Comparison of ENCODE assay signal across 24 cellular contexts in genomic region chr11:59659981-59660380, GRCh38. TPM values are rescaled to one million over a fixed set of nuclear protein-coding genes. Genes with fewer than 3 reads are reported as not detected.
DNase-seq lines count a peak whose midpoint lies in the region; ATAC-seq, FAIRE-seq and TF ChIP-seq lines count a peak whose summit lies in the region.
"Had no signal": no experiment of that assay in that cellular context is flagged by ENCODE, and none has a peak within 500 bp of the region (broad histone marks: within the 10 kb centered on the region; RNA-seq: fewer than 3 reads in every experiment).

No MANE protein-coding gene starts in this region.

- TF ChIP-seq POLR2A in endothelial cell of umbilical vein (IDR thresholded peaks at IDR 0.05; ENCODE audit: low read depth, low read length) = no peak
- no peak for TF ChIP-seq POLR2A in GM18505 (IDR thresholded peaks at IDR 0.05; ENCODE audit: borderline replicate concordance, extremely low read depth, insufficient read depth, insufficient read length)

- CTCF ChIA-PET in endothelial cell of umbilical vein (lab: Charles Lee) = interaction anchor here (0.5 kb wide), 1 partner anchor 148 kb away, joined by 4 read pairs; no protein-coding TSS in a partner anchor

- no peaks in the 10 kb centered on the region for H3K9me1 ChIP-seq in endothelial cell of umbilical vein (replicated peaks; ENCODE audit: control insufficient read depth, extremely low read depth, insufficient read depth, low read length)

- H3K4me3 Mint-ChIP-seq in activated naive CD4-positive, alpha-beta T cell treated with anti-CD3 and anti-CD28 coated beads, Interleukin-2, amount 50 U/mL, for 24 hours = no peak overlapping the region
- no peak overlapping the region for H3K4me3 Mint-ChIP-seq in stimulated activated memory B cell treated with anti-CD40 and anti-IgM and Interleukin-4, amounts not matched to agents 10 μg/mL and 1 μg/mL and 100 μg/mL, for 72 hours
- no peak overlapping the region for H3K4me3 Mint-ChIP-seq in immature natural killer cell

- no peak overlapping the region for H3K4me2 ChIP-seq in endothelial cell of umbilical vein (ENCODE audit: insufficient read depth, low read length)

- no TSS peak for BruUV-seq in endothelial cell of umbilical vein (replicated peaks; lab: Mats Ljungman, UMichigan)

- H3K9me3 ChIP-seq in SK-N-MC (ENCODE audit: low read depth, low read length) = no peaks in the 10 kb centered on the region
- no peaks in the 10 kb centered on the region for H3K9me3 ChIP-seq in endothelial cell of umbilical vein (replicated peaks; ENCODE audit: control insufficient read depth, insufficient read depth, low read length)
- H3K9me3 ChIP-seq: pancreas, SJSA1, testis had no signal

- intact Hi-C loops in endothelial cell of umbilical vein (cut with micrococcal nuclease) = loop anchor here (10.0 kb wide), 1 partner anchor 65 kb away; no protein-coding TSS in a partner anchor

- H3K36me3 ChIP-seq in SK-N-MC (ENCODE audit: insufficient read depth, low read length) (peaks cover 95% of the 10 kb centered on the region), endothelial cell of umbilical vein (ENCODE audit: control insufficient read depth in 2 of 2, extremely low read depth in 1 of 2, insufficient read depth in 2 of 2, low read length in 2 of 2) (peaks cover 29 to 35% of the 10 kb centered on the region in 2 experiments)

- TF ChIP-seq CTCF in endothelial cell of umbilical vein (IDR thresholded peaks at IDR 0.05; ENCODE audit: extremely low read depth in 1 of 2, insufficient read depth in 1 of 2, low read depth in 1 of 2, low read length in 2 of 2) = no peak

- H3K9me3 Mint-ChIP-seq in activated naive CD4-positive, alpha-beta T cell treated with anti-CD3 and anti-CD28 coated beads, Interleukin-2, amount 50 U/mL, for 24 hours = no peaks in the 10 kb centered on the region
- no peaks in the 10 kb centered on the region for H3K9me3 Mint-ChIP-seq in activated naive CD4-positive, alpha-beta T cell treated with anti-CD3 and anti-CD28 coated beads, Interleukin-2, amount 50 U/mL, for 72 hours
- no peaks in the 10 kb centered on the region for H3K9me3 Mint-ChIP-seq in stimulated activated memory B cell treated with anti-CD40 and anti-IgM and Interleukin-4, amounts not matched to agents 10 μg/mL and 1 μg/mL and 100 μg/mL, for 72 hours
- H3K9me3 Mint-ChIP-seq in immature natural killer cell = no peaks in the 10 kb centered on the region
- H3K9me3 Mint-ChIP-seq: activated T-helper 2 cell treated with anti-CD3 and anti-CD28 coated beads, Interferon-gamma antibody, Interleukin-2, Interleukin-4, amounts not matched to agents 10 μg/mL and 5 μg/mL and 100 μg/mL, durations not matched to agents 14 hours and 24 hours and 36 hours had no signal

- peaks cover 31% of the 10 kb centered on the region for H3K4me1 Mint-ChIP-seq in activated naive CD4-positive, alpha-beta T cell treated with anti-CD3 and anti-CD28 coated beads, Interleukin-2, amount 50 U/mL, for 24 hours
- H3K4me1 Mint-ChIP-seq in stimulated activated memory B cell treated with anti-CD40 and anti-IgM and Interleukin-4, amounts not matched to agents 10 μg/mL and 1 μg/mL and 100 μg/mL, for 72 hours = peaks cover 28% of the 10 kb centered on the region
- H3K4me1 Mint-ChIP-seq in immature natural killer cell = peaks cover 15 to 43% of the 10 kb centered on the region in 2 donors

- dilution Hi-C loops in endothelial cell of umbilical vein (cut with MboI; ENCODE audit: extremely low pct_ligation_motif_present, low sequenced_read_pairs) = no loop called here

- H3K27ac ChIP-seq in SK-N-MC (peak overlapping the region; percentile 84), endothelial cell of umbilical vein (ENCODE audit: insufficient read depth, low read depth, low read length) (no peak overlapping the region)
- H3K27ac ChIP-seq: pancreas, SJSA1, testis had no signal

- POLR2A ChIA-PET in endothelial cell of umbilical vein (lab: Charles Lee) = no interaction called here

- no peaks in the 10 kb centered on the region for H3K27me3 ChIP-seq in endothelial cell of umbilical vein (ENCODE audit: control insufficient read depth in 2 of 2, insufficient read depth in 2 of 2, low read length in 2 of 2)
- H3K27me3 ChIP-seq: pancreas, SJSA1, testis had no signal

- no peak overlapping the region for H2AFZ ChIP-seq in endothelial cell of umbilical vein (ENCODE audit: low read depth, low read length)

- peak overlapping the region; percentile 2 for H3K27ac Mint-ChIP-seq in activated naive CD4-positive, alpha-beta T cell treated with anti-CD3 and anti-CD28 coated beads, Interleukin-2, amount 50 U/mL, for 24 hours
- peak overlapping the region in 1 of 2 donors; percentile 61 for H3K27ac Mint-ChIP-seq in activated naive CD4-positive, alpha-beta T cell treated with anti-CD3 and anti-CD28 coated beads, Interleukin-2, amount 50 U/mL, for 72 hours
- peak overlapping the region; percentile 21 for H3K27ac Mint-ChIP-seq in stimulated activated memory B cell treated with anti-CD40 and anti-IgM and Interleukin-4, amounts not matched to agents 10 μg/mL and 1 μg/mL and 100 μg/mL, for 72 hours
- peak overlapping the region in 3 of 6 donors; percentile 6 to 26 (median 20) for H3K27ac Mint-ChIP-seq in immature natural killer cell

- peaks cover 9% of the 10 kb centered on the region for H3K4me1 ChIP-seq in endothelial cell of umbilical vein (ENCODE audit: control insufficient read depth, extremely low read depth, insufficient read depth, low read length)
- H3K4me1 ChIP-seq: pancreas, SJSA1, testis had no signal

- H3K27me3 Mint-ChIP-seq in activated naive CD4-positive, alpha-beta T cell treated with anti-CD3 and anti-CD28 coated beads, Interleukin-2, amount 50 U/mL, for 24 hours = no peaks in the 10 kb centered on the region
- H3K27me3 Mint-ChIP-seq in stimulated activated memory B cell treated with anti-CD40 and anti-IgM and Interleukin-4, amounts not matched to agents 10 μg/mL and 1 μg/mL and 100 μg/mL, for 72 hours = no peaks in the 10 kb centered on the region
- peaks cover 0 to 2% (median 1%) of the 10 kb centered on the region in 3 donors for H3K27me3 Mint-ChIP-seq in immature natural killer cell (ENCODE audit: low read depth in 3 of 3)

- peak overlapping the region; percentile 39; the same call in 1 of the 2 replicates for H3K4me3 ChIP-seq in SK-N-MC
- no peak overlapping the region for H3K4me3 ChIP-seq in endothelial cell of umbilical vein (replicated peaks in 1 of 3; ENCODE audit: insufficient read depth in 1 of 3, low read depth in 1 of 3, low read length in 3 of 3)
- H3K4me3 ChIP-seq: pancreas, SJSA1, testis had no signal

- peaks cover 5% of the 10 kb centered on the region for H4K20me1 ChIP-seq in endothelial cell of umbilical vein (replicated peaks; ENCODE audit: control insufficient read depth, extremely low read depth, insufficient read depth, low read length)

- peaks cover 19% of the 10 kb centered on the region for H3K36me3 Mint-ChIP-seq in activated naive CD4-positive, alpha-beta T cell treated with anti-CD3 and anti-CD28 coated beads, Interleukin-2, amount 50 U/mL, for 24 hours
- H3K36me3 Mint-ChIP-seq in activated naive CD4-positive, alpha-beta T cell treated with anti-CD3 and anti-CD28 coated beads, Interleukin-2, amount 50 U/mL, for 72 hours = peaks cover 16 to 18% of the 10 kb centered on the region in 2 donors
- H3K36me3 Mint-ChIP-seq in stimulated activated memory B cell treated with anti-CD40 and anti-IgM and Interleukin-4, amounts not matched to agents 10 μg/mL and 1 μg/mL and 100 μg/mL, for 72 hours = peaks cover 46% of the 10 kb centered on the region
- peaks cover 19 to 38% (median 27%) of the 10 kb centered on the region in 3 donors for H3K36me3 Mint-ChIP-seq in immature natural killer cell

- H3K79me2 ChIP-seq in endothelial cell of umbilical vein (ENCODE audit: control insufficient read depth, insufficient read depth, low read length) = peaks cover 33% of the 10 kb centered on the region

- no peak for ATAC-seq in activated naive CD4-positive, alpha-beta T cell treated with anti-CD3 and anti-CD28 coated beads, Interleukin-2, amount 50 U/mL, for 72 hours
- ATAC-seq in stimulated activated memory B cell treated with anti-CD40 and anti-IgM and Interleukin-4, amounts not matched to agents 10 μg/mL and 1 μg/mL and 100 μg/mL, for 72 hours = no peak
- ATAC-seq in GM18505 (IDR thresholded peaks at IDR 0.05; ENCODE audit: unreplicated experiment) (no peak), GM21515 (IDR thresholded peaks at IDR 0.05; ENCODE audit: unreplicated experiment) (no peak)
- ATAC-seq: left cardiac atrium had no signal

- no peak for DNase-seq in activated naive CD4-positive, alpha-beta T cell treated with anti-CD3 and anti-CD28 coated beads, Interleukin-2, amount 50 U/mL, for 72 hours (ENCODE audit: low spot score in 2 of 2)
- DNase-seq in SK-N-MC (ENCODE audit: low read depth, low spot score) (peak; percentile 37), endothelial cell of umbilical vein (ENCODE audit: low read depth, low spot score) (peak; percentile 6), immature natural killer cell (no peak)
- DNase-seq: activated CD4-positive, alpha-beta T cell treated with anti-CD3 and anti-CD28 coated beads, Interleukin-2, amount 50 U/mL, for 4 hours; aorta; Calu3; GF-D8; left cardiac atrium; MM.1S; NCI-H2081 treated with DMSO at 0.1 percent for 48 hours; NCI-H524; OCI-M1; pancreas; stimulated activated CD4-positive, alpha-beta T cell treated with anti-CD3 and anti-CD28 coated beads, Interleukin-4, amount 100 ng/mL, for 4 hours; stimulated activated CD8-positive, alpha-beta memory T cell treated with anti-CD3 and anti-CD28 coated beads, Interleukin-4, amount 100 ng/mL, for 48 hours; testis had no signal

- H3K9ac ChIP-seq in SK-N-MC (ENCODE audit: insufficient read length) (no peak overlapping the region), endothelial cell of umbilical vein (replicated peaks; ENCODE audit: extremely low read depth, insufficient read depth, low read length) (no peak overlapping the region)

- no peak for FAIRE-seq in endothelial cell of umbilical vein (lab: Jason Lieb, UNC)
- FAIRE-seq: pancreas had no signal

RNA-seq across cellular contexts. Expression of gene PATL1, which starts 8.9 kb away (rescaled TPM):
- 10 to 100 TPM; 72.3 to 88.0 TPM for total RNA-seq in activated naive CD4-positive, alpha-beta T cell treated with anti-CD3 and anti-CD28 coated beads, Interleukin-2, amount 50 U/mL, for 72 hours
- 33.1 and 38.8 TPM in 2 replicates for total RNA-seq in endothelial cell of umbilical vein
- polyA plus RNA-seq in endothelial cell of umbilical vein (33.7 TPM in 2 replicates), immature natural killer cell (1 to 10 TPM; 2.2 to 6.2 (median 2.4) TPM)
- 32.5 and 32.8 TPM in 2 replicates for polyA plus RNA-seq in endothelial cell of umbilical vein (2011; cell fraction: cytosol; rRNA removed)
- 29.2 and 35.6 TPM in 2 replicates for polyA plus RNA-seq in endothelial cell of umbilical vein (2011; cell fraction: nucleus; rRNA removed)
- 26.7 and 30.9 TPM in 2 replicates for polyA plus RNA-seq in endothelial cell of umbilical vein (2012)
- 30.1 and 34.5 TPM in 2 replicates for polyA minus RNA-seq in endothelial cell of umbilical vein
- polyA minus RNA-seq in endothelial cell of umbilical vein (2011; cell fraction: cytosol; rRNA and poly(A)+ RNA removed) = 13.0 TPM
- 12.8 and 25.5 TPM in 2 replicates for polyA minus RNA-seq in endothelial cell of umbilical vein (2011; cell fraction: nucleus; rRNA and poly(A)+ RNA removed)

RNA-seq across cellular contexts. Expression of gene OSBP, which starts 44.4 kb away (rescaled TPM):
- 10 to 100 TPM; 40.1 to 50.9 TPM for total RNA-seq in activated naive CD4-positive, alpha-beta T cell treated with anti-CD3 and anti-CD28 coated beads, Interleukin-2, amount 50 U/mL, for 72 hours
- 37.5 and 37.9 TPM in 2 replicates for total RNA-seq in endothelial cell of umbilical vein
- polyA plus RNA-seq in endothelial cell of umbilical vein = 10.9 and 14.2 TPM in 2 replicates
- polyA plus RNA-seq in endothelial cell of umbilical vein (2011; cell fraction: cytosol; rRNA removed) = 17.2 and 18.1 TPM in 2 replicates
- 37.5 and 42.5 TPM in 2 replicates for polyA plus RNA-seq in endothelial cell of umbilical vein (2011; cell fraction: nucleus; rRNA removed)
- polyA plus RNA-seq in endothelial cell of umbilical vein (2012) = 34.5 and 38.5 TPM in 2 replicates
- polyA minus RNA-seq in endothelial cell of umbilical vein = 29.9 and 31.6 TPM in 2 replicates
- 18.4 TPM for polyA minus RNA-seq in endothelial cell of umbilical vein (2011; cell fraction: cytosol; rRNA and poly(A)+ RNA removed)
- 26.0 and 43.4 TPM in 2 replicates for polyA minus RNA-seq in endothelial cell of umbilical vein (2011; cell fraction: nucleus; rRNA and poly(A)+ RNA removed)
- 10 to 100 TPM; 14.7 to 22.2 (median 19.0) TPM for polyA plus RNA-seq in immature natural killer cell

RNA-seq across cellular contexts. Expression of gene OR10V1, which starts 53.7 kb away (rescaled TPM):
- not detected for total RNA-seq in activated naive CD4-positive, alpha-beta T cell treated with anti-CD3 and anti-CD28 coated beads, Interleukin-2, amount 50 U/mL, for 72 hours
- total RNA-seq in endothelial cell of umbilical vein = not detected in 2 replicates
- polyA plus RNA-seq in endothelial cell of umbilical vein (not detected in 2 replicates), immature natural killer cell (not detected)
- not detected in 2 replicates for polyA plus RNA-seq in endothelial cell of umbilical vein (2011; cell fraction: cytosol; rRNA removed)
- not detected in 2 replicates for polyA plus RNA-seq in endothelial cell of umbilical vein (2011; cell fraction: nucleus; rRNA removed)
- polyA plus RNA-seq in endothelial cell of umbilical vein (2012) = not detected in 2 replicates
- not detected in 2 replicates for polyA minus RNA-seq in endothelial cell of umbilical vein
- not detected for polyA minus RNA-seq in endothelial cell of umbilical vein (2011; cell fraction: cytosol; rRNA and poly(A)+ RNA removed)
- polyA minus RNA-seq in endothelial cell of umbilical vein (2011; cell fraction: nucleus; rRNA and poly(A)+ RNA removed) = not detected in 2 replicates
- total RNA-seq: activated T-helper 2 cell treated with anti-CD3 and anti-CD28 coated beads, Interferon-gamma antibody, Interleukin-2, Interleukin-4, amounts not matched to agents 10 μg/mL and 5 μg/mL and 100 μg/mL, durations not matched to agents 14 hours and 24 hours and 36 hours; aorta; Calu3; cerebellum; left cardiac atrium; pancreas; SJSA1 had no signal
- polyA plus RNA-seq: aorta, pancreas had no signal

Comparison
In these comparisons a context has a peak if more than half of its experiments do, and no peak if none do; other contexts are left out.
1. DNase-seq: peak in SK-N-MC (single experiment) and endothelial cell of umbilical vein (single experiment); none in activated naive CD4-positive, alpha-beta T cell treated with anti-CD3 and anti-CD28 coated beads, Interleukin-2, amount 50 U/mL, for 72 hours (0 of 2) and immature natural killer cell (0 of 3).